Comparison of ENCODE assay signal across 2 cellular contexts in the genomic region with DNA sequence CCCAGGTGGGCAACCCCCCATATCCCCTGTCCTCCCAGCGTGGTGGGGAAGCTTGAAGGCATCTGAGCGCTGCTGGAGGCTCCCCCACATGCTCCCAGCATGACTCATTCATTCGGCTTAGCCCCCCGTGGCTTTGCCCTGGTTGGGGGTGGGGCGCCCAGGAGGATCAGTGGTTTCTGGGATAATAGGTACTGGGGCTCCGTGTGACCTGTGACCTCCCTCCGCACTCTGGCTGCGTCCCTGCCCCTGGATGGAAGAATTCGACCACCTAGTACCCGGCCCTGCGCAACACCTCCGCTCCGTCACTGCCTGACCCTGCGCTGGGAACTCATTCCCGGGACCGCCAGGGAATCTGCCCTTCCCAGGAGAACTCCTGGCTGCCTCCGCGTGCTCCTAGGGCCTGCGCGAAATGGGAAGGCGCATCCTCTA.
TF ChIP-seq lines count a peak whose summit lies in the region.

No MANE protein-coding gene starts in this region.

TF ChIP-seq in IMR-90, 13 proteins besides CTCF, POLR2A, EP300 and RAD21:
- TF ChIP-seq SMC3 (IDR thresholded peaks at IDR 0.05; ENCODE audit: low read depth, low read length) (no peak), MXI1 (IDR thresholded peaks at IDR 0.05; ENCODE audit: borderline replicate concordance, low read depth, low read length) (no peak), CHD1 (IDR thresholded peaks at IDR 0.05; ENCODE audit: low read depth, low read length) (no peak), NFE2L2 (IDR thresholded peaks at IDR 0.05; ENCODE audit: low read depth, low read length) (no peak), RCOR1 (IDR thresholded peaks at IDR 0.05; ENCODE audit: insufficient replicate concordance, low read length) (no peak), MAZ (IDR thresholded peaks at IDR 0.05; ENCODE audit: borderline replicate concordance, low read depth, low read length) (no peak), MAFK (IDR thresholded peaks at IDR 0.05; ENCODE audit: low read depth, low read length) (no peak), RFX5 (IDR thresholded peaks at IDR 0.05; ENCODE audit: low read depth, low read length) (no peak), FOS (IDR thresholded peaks at IDR 0.05; ENCODE audit: low read depth, low read length) (no peak), BHLHE40 (IDR thresholded peaks at IDR 0.05; ENCODE audit: low read depth, low read length) (no peak), CEBPB (IDR thresholded peaks at IDR 0.05; ENCODE audit: low read depth, low read length) (no peak)
- TF ChIP-seq, protein P1, sequence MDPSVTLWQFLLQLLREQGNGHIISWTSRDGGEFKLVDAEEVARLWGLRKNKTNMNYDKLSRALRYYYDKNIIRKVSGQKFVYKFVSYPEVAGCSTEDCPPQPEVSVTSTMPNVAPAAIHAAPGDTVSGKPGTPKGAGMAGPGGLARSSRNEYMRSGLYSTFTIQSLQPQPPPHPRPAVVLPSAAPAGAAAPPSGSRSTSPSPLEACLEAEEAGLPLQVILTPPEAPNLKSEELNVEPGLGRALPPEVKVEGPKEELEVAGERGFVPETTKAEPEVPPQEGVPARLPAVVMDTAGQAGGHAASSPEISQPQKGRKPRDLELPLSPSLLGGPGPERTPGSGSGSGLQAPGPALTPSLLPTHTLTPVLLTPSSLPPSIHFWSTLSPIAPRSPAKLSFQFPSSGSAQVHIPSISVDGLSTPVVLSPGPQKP (IDR thresholded peaks at IDR 0.05; ENCODE audit: borderline replicate concordance, low read depth, low read length): no peak
- TF ChIP-seq, protein P2, sequence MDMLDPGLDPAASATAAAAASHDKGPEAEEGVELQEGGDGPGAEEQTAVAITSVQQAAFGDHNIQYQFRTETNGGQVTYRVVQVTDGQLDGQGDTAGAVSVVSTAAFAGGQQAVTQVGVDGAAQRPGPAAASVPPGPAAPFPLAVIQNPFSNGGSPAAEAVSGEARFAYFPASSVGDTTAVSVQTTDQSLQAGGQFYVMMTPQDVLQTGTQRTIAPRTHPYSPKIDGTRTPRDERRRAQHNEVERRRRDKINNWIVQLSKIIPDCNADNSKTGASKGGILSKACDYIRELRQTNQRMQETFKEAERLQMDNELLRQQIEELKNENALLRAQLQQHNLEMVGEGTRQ (IDR thresholded peaks at IDR 0.05; ENCODE audit: low read depth, low read length): no peak

TF ChIP-seq in HepG2, 621 proteins besides CTCF, POLR2A, EP300 and RAD21:
- TF ChIP-seq POLR2G (IDR thresholded peaks at IDR 0.05; ENCODE audit: low read depth, low read length) (no peak), ZNF724P (CRISPR knock-in tag; IDR thresholded peaks at IDR 0.05; ENCODE audit: borderline replicate concordance) (no peak)
